11 cellular contexts compared by ENCODE assay signal in genomic region chr19:49559928-49560327, GRCh38. TPM values are rescaled to one million over a fixed set of nuclear protein-coding genes. Genes with fewer than 3 reads are reported as not detected.
DNase-seq lines count a peak whose midpoint lies in the region; ATAC-seq and TF ChIP-seq lines count a peak whose summit lies in the region.
"Had no signal": no experiment of that assay in that cellular context is flagged by ENCODE, and none has a peak within 500 bp of the region (broad histone marks: within the 10 kb centered on the region; RNA-seq: fewer than 3 reads in every experiment).

No MANE protein-coding gene starts in this region.

- H3K27ac Mint-ChIP-seq in activated naive CD8-positive, alpha-beta T cell treated with anti-CD3 and anti-CD28 coated beads, Interleukin-2, amount 10 ng/mL, durations not matched to agents 7 days and 5 days, result peak overlapping the region; percentile 92
- peak overlapping the region; percentile 71 for H3K27ac Mint-ChIP-seq in nephron progenitor cell

- POLR2A ChIA-PET in activated naive CD8-positive, alpha-beta T cell treated with anti-CD3 and anti-CD28 coated beads, Interleukin-2, amount 10 ng/mL, durations not matched to agents 7 days and 5 days (lab: Charles Lee), result interaction anchor here (0.6 to 5.5 kb wide), 7 partner anchors 8 to 116 kb away, joined by 3 to 41 read pairs (median 3); partner anchors contain the start of gene RPS11
- POLR2A ChIA-PET in GM10248 (lab: Yijun Ruan, JAX), result no interaction called here

- TF ChIP-seq CTCF in nephron progenitor cell (IDR thresholded peaks at IDR 0.05) (no peak), GM10248 (IDR thresholded peaks at IDR 0.05; ENCODE audit: control extremely low read depth, extremely low read depth, low read depth, missing control alignments) (no peak)

- peaks cover 34% of the 10 kb centered on the region for H3K36me3 Mint-ChIP-seq in activated naive CD8-positive, alpha-beta T cell treated with anti-CD3 and anti-CD28 coated beads, Interleukin-2, amount 10 ng/mL, durations not matched to agents 7 days and 5 days
- peaks cover 43% of the 10 kb centered on the region for H3K36me3 Mint-ChIP-seq in nephron progenitor cell (ENCODE audit: low read depth)

- H3K9me3 Mint-ChIP-seq in activated naive CD8-positive, alpha-beta T cell treated with anti-CD3 and anti-CD28 coated beads, Interleukin-2, amount 10 ng/mL, durations not matched to agents 7 days and 5 days, result no peaks in the 10 kb centered on the region
- H3K9me3 Mint-ChIP-seq in nephron progenitor cell, result no peaks in the 10 kb centered on the region

- peak overlapping the region; percentile 91 for H3K4me3 Mint-ChIP-seq in activated naive CD8-positive, alpha-beta T cell treated with anti-CD3 and anti-CD28 coated beads, Interleukin-2, amount 10 ng/mL, durations not matched to agents 7 days and 5 days
- no peak overlapping the region for H3K4me3 Mint-ChIP-seq in nephron progenitor cell

- peak; percentile 12 for ATAC-seq in activated naive CD8-positive, alpha-beta T cell treated with anti-CD3 and anti-CD28 coated beads, Interleukin-2, amount 10 ng/mL, durations not matched to agents 7 days and 5 days (ENCODE audit: low read depth)

- CTCF ChIA-PET in GM10248 (lab: Yijun Ruan, JAX), result interaction anchor here (1.1 to 9.3 kb wide), 6 partner anchors 11 to 102 kb away, joined by 3 to 98 read pairs (median 4); partner anchors contain the start of gene NOSIP

- H3K27me3 Mint-ChIP-seq in activated naive CD8-positive, alpha-beta T cell treated with anti-CD3 and anti-CD28 coated beads, Interleukin-2, amount 10 ng/mL, durations not matched to agents 7 days and 5 days, result no peaks in the 10 kb centered on the region
- H3K27me3 Mint-ChIP-seq in nephron progenitor cell (ENCODE audit: low read depth, poor library complexity), result no peaks in the 10 kb centered on the region

- peak; percentile 32 for DNase-seq in stimulated activated CD4-positive, alpha-beta T cell treated with anti-CD3 and anti-CD28 coated beads, Interleukin-4, amount 100 ng/mL, for 1 hour
- DNase-seq in stimulated activated CD4-positive, alpha-beta T cell treated with anti-CD3 and anti-CD28 coated beads, Interleukin-4, amount 100 ng/mL, for 4 hours, result no peak
- no peak for DNase-seq in activated naive CD8-positive, alpha-beta T cell treated with anti-CD3 and anti-CD28 coated beads, Interleukin-2, amount 10 ng/mL, durations not matched to agents 7 days and 5 days
- DNase-seq in nephron progenitor cell (no peak), NCI-H1105 treated with DMSO at 0.1 percent for 48 hours (lab: John Stamatoyannopoulos, UW) (no peak), NCI-H510A (lab: John Stamatoyannopoulos, UW) (no peak), DMS79 treated with DMSO at 0.1 percent for 48 hours (lab: John Stamatoyannopoulos, UW) (no peak), GM10248 (ENCODE audit: extremely low spot score) (no peak)
- DNase-seq: MG63, occipital lobe had no signal

- H3K4me1 Mint-ChIP-seq in activated naive CD8-positive, alpha-beta T cell treated with anti-CD3 and anti-CD28 coated beads, Interleukin-2, amount 10 ng/mL, durations not matched to agents 7 days and 5 days, result peaks cover 77% of the 10 kb centered on the region
- H3K4me1 Mint-ChIP-seq in nephron progenitor cell, result peaks cover 26% of the 10 kb centered on the region

RNA-seq across cellular contexts. Expression of gene NOSIP, which starts 20.4 kb away (rescaled TPM):
- total RNA-seq in activated naive CD8-positive, alpha-beta T cell treated with anti-CD3 and anti-CD28 coated beads, Interleukin-2, amount 10 ng/mL, durations not matched to agents 7 days and 5 days, result 100 to 1,000 TPM; 122 to 125 TPM

RNA-seq across cellular contexts. Expression of gene PRRG2, which starts 21.2 kb away (rescaled TPM):
- 1 to 10 TPM; 1.5 to 2.3 TPM for total RNA-seq in activated naive CD8-positive, alpha-beta T cell treated with anti-CD3 and anti-CD28 coated beads, Interleukin-2, amount 10 ng/mL, durations not matched to agents 7 days and 5 days
- total RNA-seq: NCI-H460 had no signal

RNA-seq across cellular contexts. Expression of gene PRR12, which starts 31.1 kb away (rescaled TPM):
- total RNA-seq in activated naive CD8-positive, alpha-beta T cell treated with anti-CD3 and anti-CD28 coated beads, Interleukin-2, amount 10 ng/mL, durations not matched to agents 7 days and 5 days, result 10 to 100 TPM; 49.7 TPM

RNA-seq across cellular contexts. Expression of gene RCN3, which starts 32.1 kb away (rescaled TPM):
- 1 to 10 TPM; 1.6 to 2.4 TPM for total RNA-seq in activated naive CD8-positive, alpha-beta T cell treated with anti-CD3 and anti-CD28 coated beads, Interleukin-2, amount 10 ng/mL, durations not matched to agents 7 days and 5 days

RNA-seq across cellular contexts. Expression of gene FCGRT, which starts 47.5 kb away (rescaled TPM):
- 10 to 100 TPM; 19.8 to 24.4 TPM for total RNA-seq in activated naive CD8-positive, alpha-beta T cell treated with anti-CD3 and anti-CD28 coated beads, Interleukin-2, amount 10 ng/mL, durations not matched to agents 7 days and 5 days
